8 cellular contexts compared by ENCODE assay signal in the genomic region with DNA sequence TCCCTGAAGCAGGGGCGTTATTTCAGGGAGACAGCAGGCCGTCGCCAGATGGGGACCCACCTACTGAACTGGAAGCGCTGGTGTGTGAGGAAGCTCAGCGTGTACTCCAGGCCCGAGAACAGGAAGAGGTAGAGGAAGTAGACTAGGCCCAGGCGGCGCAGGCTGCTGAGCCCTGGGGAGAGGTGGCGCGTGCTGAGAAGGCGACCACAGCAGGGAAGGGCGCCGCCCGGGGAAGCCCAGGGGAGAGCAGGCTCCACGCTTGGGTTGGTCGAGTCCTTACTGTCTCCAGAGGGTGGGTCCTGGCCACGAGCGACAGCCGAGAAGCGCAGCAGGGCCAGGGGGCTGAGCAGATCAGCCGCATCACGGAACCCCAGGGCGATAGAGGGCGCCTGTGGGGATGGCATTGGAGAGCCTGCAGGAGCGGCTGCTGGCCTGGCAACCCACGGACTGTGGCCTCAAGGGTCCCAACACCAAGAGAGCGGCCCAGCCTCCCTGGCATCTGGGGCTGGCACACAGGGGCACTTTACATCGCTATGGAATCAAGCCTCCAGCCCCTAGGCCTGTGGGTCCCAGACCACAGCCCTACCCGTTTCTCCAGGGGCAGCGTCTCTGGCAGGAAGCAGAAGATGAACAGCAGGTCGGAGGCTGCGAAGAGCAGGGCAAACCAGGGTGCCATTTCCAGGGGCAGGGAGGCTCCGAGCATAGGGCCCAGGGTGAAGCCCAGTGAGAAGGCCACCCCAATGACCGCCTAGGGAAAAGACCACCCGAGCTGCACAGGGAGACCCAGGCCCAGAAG. TPM values are rescaled to one million over a fixed set of nuclear protein-coding genes. Genes with fewer than 3 reads are reported as not detected.
DNase-seq lines count a peak whose midpoint lies in the region; ATAC-seq, FAIRE-seq and TF ChIP-seq lines count a peak whose summit lies in the region.

No MANE protein-coding gene starts in this region.

- DNase-seq in GM12891 (ENCODE audit: insufficient read length, low spot score) (peak; percentile 76), SKM-1 treated with dmso at 0.1 percent for 144 hours (lab: John Stamatoyannopoulos, UW; ENCODE audit: unreplicated experiment) (peak; percentile 86), mammary epithelial cell (no peak), foreskin melanocyte (no peak)
- peak; percentile 38 to 59 (median 53) for DNase-seq in naive thymus-derived CD4-positive, alpha-beta T cell
- DNase-seq in effector CD8-positive, alpha-beta T cell (lab: John Stamatoyannopoulos, UW), result no peak

- no peak for TF ChIP-seq POLR2A in GM12891 (IDR thresholded peaks at IDR 0.05; ENCODE audit: low read depth, low read length)

- H3K4me2 ChIP-seq in mammary epithelial cell (ENCODE audit: insufficient read depth, low read depth, low read length), result peak overlapping the region; percentile 96

- no peak overlapping the region for H3K27ac ChIP-seq in mammary epithelial cell (ENCODE audit: insufficient read depth, low read depth, low read length)
- H3K27ac ChIP-seq in naive thymus-derived CD4-positive, alpha-beta T cell (ENCODE audit: low read depth, low read length), result peak overlapping the region; percentile 74

- in situ Hi-C loops in mammary epithelial cell (cut with MboI; ENCODE audit: low sequenced_read_pairs in 2 of 2), result loop anchor here in 1 of 2 donors (25.0 kb wide), 1 partner anchor 170 kb away; a partner anchor contains a TSS

- POLR2A ChIA-PET in naive thymus-derived CD4-positive, alpha-beta T cell (lab: Charles Lee), result interaction anchor here (0.6 kb wide), 2 partner anchors 12 to 595 kb away, joined by 3 read pairs; no protein-coding TSS in a partner anchor

- H3K9me3 ChIP-seq in mammary epithelial cell (replicated peaks; ENCODE audit: insufficient read depth, low read length), result no peaks in the 10 kb centered on the region
- H3K9me3 ChIP-seq in naive thymus-derived CD4-positive, alpha-beta T cell (ENCODE audit: control insufficient read depth in 2 of 3, low read length in 3 of 3), result no peaks in the 10 kb centered on the region

- H3K4me3 ChIP-seq in mammary epithelial cell (replicated peaks in 1 of 3; ENCODE audit: insufficient read depth in 1 of 3, low read depth in 2 of 3, low read length in 3 of 3), result no peak overlapping the region
- peak overlapping the region; percentile 43 for H3K4me3 ChIP-seq in naive thymus-derived CD4-positive, alpha-beta T cell (ENCODE audit: low read length)

- no peak overlapping the region for H3K9ac ChIP-seq in mammary epithelial cell (ENCODE audit: insufficient read depth, low read length)

- ATAC-seq in HG02610 (IDR thresholded peaks at IDR 0.05; ENCODE audit: unreplicated experiment), result peak; percentile 54
- peak; percentile 62 for ATAC-seq in naive thymus-derived CD4-positive, alpha-beta T cell
- no peak for ATAC-seq in HG03439 (IDR thresholded peaks at IDR 0.05; ENCODE audit: unreplicated experiment)

- peak; percentile 91 for FAIRE-seq in GM12891 (lab: Jason Lieb, UNC)

- peak overlapping the region; percentile 74 to 94 (median 90) for H3K27ac Mint-ChIP-seq in naive thymus-derived CD4-positive, alpha-beta T cell

- H3K79me2 ChIP-seq in mammary epithelial cell (ENCODE audit: insufficient read depth, low read length), result peaks cover 47% of the 10 kb centered on the region

- no peaks in the 10 kb centered on the region for H4K20me1 ChIP-seq in mammary epithelial cell (ENCODE audit: insufficient read depth, low read length)

- CTCF ChIA-PET in mammary epithelial cell (lab: Charles Lee; ENCODE audit: low non-redundant PET), result no interaction called here
- CTCF ChIA-PET in naive thymus-derived CD4-positive, alpha-beta T cell (lab: Charles Lee), result interaction anchor here (0.6 kb wide), 1 partner anchor 41 kb away, joined by 3 read pairs; no protein-coding TSS in a partner anchor

- peaks cover 32% of the 10 kb centered on the region for H3K4me1 ChIP-seq in mammary epithelial cell (ENCODE audit: insufficient read depth, low read length)
- H3K4me1 ChIP-seq in naive thymus-derived CD4-positive, alpha-beta T cell (ENCODE audit: control insufficient read depth in 2 of 2, insufficient read depth in 2 of 2, low read length in 2 of 2), result peaks cover 36 to 38% of the 10 kb centered on the region in 2 donors

- peak overlapping the region; percentile 46 to 92 (median 68) for H3K4me3 Mint-ChIP-seq in naive thymus-derived CD4-positive, alpha-beta T cell

- peaks cover 0 to 14% (median 11%) of the 10 kb centered on the region in 5 donors for H3K36me3 Mint-ChIP-seq in naive thymus-derived CD4-positive, alpha-beta T cell

- dilution Hi-C loops in mammary epithelial cell (cut with HindIII; ENCODE audit: low sequenced_read_pairs), result no loop called here

- H3K4me1 Mint-ChIP-seq in naive thymus-derived CD4-positive, alpha-beta T cell, result peaks cover 13 to 36% (median 34%) of the 10 kb centered on the region in 7 donors

- intact Hi-C loops in mammary epithelial cell (cut with micrococcal nuclease), result no loop called here
- intact Hi-C loops in naive thymus-derived CD4-positive, alpha-beta T cell (cut with micrococcal nuclease), result loop anchor here in 1 of 2 donors (2.0 to 10.0 kb wide), 3 partner anchors 90 to 517 kb away; a partner anchor contains a TSS

- H3K36me3 ChIP-seq in mammary epithelial cell (ENCODE audit: insufficient read depth, low read length), result no peaks in the 10 kb centered on the region
- peaks cover 4 to 47% (median 11%) of the 10 kb centered on the region in 3 experiments for H3K36me3 ChIP-seq in naive thymus-derived CD4-positive, alpha-beta T cell (ENCODE audit: control insufficient read depth in 2 of 3, insufficient read depth in 3 of 3, low read length in 3 of 3)

- no peak overlapping the region for H2AFZ ChIP-seq in mammary epithelial cell (ENCODE audit: low read depth, low read length)

- TF ChIP-seq CTCF in mammary epithelial cell (conservative IDR thresholded peaks at IDR 0.05 in 1 of 2, IDR thresholded peaks at IDR 0.05 in 1 of 2; ENCODE audit: extremely low read depth in 1 of 2, insufficient read depth in 1 of 2, low read depth in 1 of 2, low read length in 2 of 2), result no peak

- 96% methylated on average over 26 of the region's 35 CpGs for WGBS in mammary epithelial cell (ENCODE audit: low coverage, missing lambda C conversion rate)

- BruUV-seq in mammary epithelial cell (replicated peaks; lab: Mats Ljungman, UMichigan), result no TSS peak

- H3K9me3 Mint-ChIP-seq in naive thymus-derived CD4-positive, alpha-beta T cell, result peaks cover 0 to 2% (median 0%) of the 10 kb centered on the region in 11 donors

- no peaks in the 10 kb centered on the region for H3K27me3 ChIP-seq in mammary epithelial cell (ENCODE audit: insufficient read depth, low read length)
- no peaks in the 10 kb centered on the region for H3K27me3 ChIP-seq in naive thymus-derived CD4-positive, alpha-beta T cell (ENCODE audit: control insufficient read depth in 2 of 2, insufficient read depth in 2 of 2, low read length in 2 of 2)

- no peaks in the 10 kb centered on the region for H3K27me3 Mint-ChIP-seq in naive thymus-derived CD4-positive, alpha-beta T cell

TF ChIP-seq in GM12891, 5 proteins besides CTCF, POLR2A, EP300 and RAD21:
- TF ChIP-seq PAX5 (IDR thresholded peaks at IDR 0.05; ENCODE audit: insufficient read depth, low read length, severe bottlenecking) (peak; percentile 53), POLR2AphosphoS5 (IDR thresholded peaks at IDR 0.05; ENCODE audit: low read depth, low read length) (peak; percentile 8; the same call in 1 of the 2 replicates), POU2F2 (IDR thresholded peaks at IDR 0.05; ENCODE audit: low read depth, low read length) (0 out of 2 replicates have a peak, but pooled peaks have one; percentile 47), SPI1 (IDR thresholded peaks at IDR 0.05; ENCODE audit: low read depth, low read length) (peak; percentile 47), TAF1 (IDR thresholded peaks at IDR 0.05; ENCODE audit: low read depth, low read length) (no peak)

RNA-seq across cellular contexts. Expression of a gene that starts 31.2 kb away (rescaled TPM):
- 41.1 TPM for polyA plus RNA-seq in GM12891 (2012; ENCODE audit: low read depth, missing spikeins)
- 10 to 100 TPM; 22.8 to 40.0 TPM for total RNA-seq in mammary epithelial cell
- 16.1 TPM for polyA plus RNA-seq in mammary epithelial cell
- polyA minus RNA-seq in mammary epithelial cell, result 37.5 TPM
- total RNA-seq in naive thymus-derived CD4-positive, alpha-beta T cell, result 10 to 100 TPM; 23.1 to 59.8 (median 43.9) TPM
- polyA plus RNA-seq in naive thymus-derived CD4-positive, alpha-beta T cell, result 10 to 100 TPM; 12.6 to 33.7 TPM

RNA-seq across cellular contexts. Expression of a gene that starts 31.4 kb away (rescaled TPM):
- 1.5 TPM for polyA plus RNA-seq in GM12891 (2012; ENCODE audit: low read depth, missing spikeins)
- total RNA-seq in mammary epithelial cell, result 1 to 10 TPM; 5.4 to 6.8 TPM
- 2.1 TPM for polyA plus RNA-seq in mammary epithelial cell
- polyA minus RNA-seq in mammary epithelial cell, result not detected
- total RNA-seq in naive thymus-derived CD4-positive, alpha-beta T cell, result 1 to 10 TPM; 1.7 to 4.0 (median 2.8) TPM
- polyA plus RNA-seq in naive thymus-derived CD4-positive, alpha-beta T cell, result 1 to 10 TPM; 1.7 to 2.1 TPM

Comparison
In these comparisons a context has a peak if more than half of its experiments do, and no peak if none do; other contexts are left out.
1. DNase-seq: peak in GM12891 (single experiment), SKM-1 treated with dmso at 0.1 percent for 144 hours (single experiment) and naive thymus-derived CD4-positive, alpha-beta T cell (9 of 9); none in mammary epithelial cell (single experiment), effector CD8-positive, alpha-beta T cell (single experiment) and foreskin melanocyte (single experiment).